Comparison of ENCODE assay signal across 10 cellular contexts in the genomic region with DNA sequence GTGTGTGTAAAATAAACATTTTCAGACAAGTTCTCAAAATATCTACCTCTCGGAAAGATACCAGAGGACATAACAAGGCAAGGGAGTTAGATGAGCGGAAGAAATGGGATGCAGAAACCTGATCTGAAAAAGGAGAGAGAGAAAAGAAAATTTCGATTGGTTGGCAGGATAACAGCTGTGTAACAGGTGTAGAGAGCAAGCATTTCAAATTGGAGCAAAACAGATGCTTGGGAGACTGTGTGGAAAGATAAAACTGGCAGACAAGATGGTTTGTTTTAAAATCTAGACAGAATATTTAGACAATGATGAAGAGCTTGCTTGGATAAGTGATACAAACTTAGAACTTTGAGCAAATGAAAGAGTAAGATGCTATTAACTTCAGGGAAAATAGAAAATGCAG. TPM values are rescaled to one million over a fixed set of nuclear protein-coding genes. Genes with fewer than 3 reads are reported as not detected.
"Had no signal": no experiment of that assay in that cellular context is flagged by ENCODE, and none has a peak within 500 bp of the region (broad histone marks: within the 10 kb centered on the region; RNA-seq: fewer than 3 reads in every experiment).

No MANE protein-coding gene starts in this region.

- H3K4me1 ChIP-seq: HAP-1 had no signal

- H3K4me3 Mint-ChIP-seq: HFFc6 had no signal

- H3K36me3 ChIP-seq: HAP-1 had no signal

- H3K9me3 ChIP-seq: HAP-1 had no signal

- DNase-seq: GM23248, GOT3, H7, HFFc6, IMR-90, KG1 had no signal

- H3K27ac ChIP-seq: GM23248 had no signal

- H3K4me3 ChIP-seq: GM23248, HAP-1, K562 had no signal

- H3K27ac Mint-ChIP-seq: HFFc6 had no signal

- ATAC-seq: HCT116, K562 had no signal

- H3K9ac ChIP-seq: GM23248 had no signal

- H2AFZ ChIP-seq: GM23248 had no signal

RNA-seq across cellular contexts. Expression of a gene that starts 20.2 kb away (rescaled TPM):
- total RNA-seq: GM23248, HFFc6, HT-29, IMR-90, K562 had no signal
